In the genomic region with DNA sequence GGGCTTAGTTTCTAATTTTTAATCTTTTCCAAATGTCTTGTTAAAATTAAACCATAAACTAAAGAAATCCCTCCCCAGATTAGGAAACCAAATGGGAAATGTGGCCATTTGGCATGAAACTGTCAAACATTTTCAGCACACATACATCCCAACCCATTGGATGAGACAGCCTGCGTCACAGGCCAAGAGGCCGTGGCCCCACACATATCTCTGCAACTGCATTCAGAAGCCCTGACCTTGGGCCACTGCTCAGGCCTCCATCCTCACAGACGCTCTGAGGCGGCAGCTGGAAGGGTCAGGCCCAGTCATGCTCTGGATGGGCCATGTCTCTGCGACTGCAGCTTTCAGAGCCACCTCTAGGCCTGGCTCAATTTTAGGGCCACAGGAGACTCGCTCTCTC, we compare ENCODE assay signal across 17 cellular contexts.
A peak's percentile ranks its signal among the peaks of the same experiment; 100 is the strongest.
DNase-seq lines count a peak whose midpoint lies in the region; ATAC-seq, FAIRE-seq and TF ChIP-seq lines count a peak whose summit lies in the region.
"Had no signal": no experiment of that assay in that cellular context is flagged by ENCODE, and none has a peak within 500 bp of the region (broad histone marks: within the 10 kb centered on the region; RNA-seq: fewer than 3 reads in every experiment).

No MANE protein-coding gene starts in this region.

- H3K36me3 ChIP-seq in BJ (ENCODE audit: control insufficient read depth, insufficient read depth, low read length), result no peaks in the 10 kb centered on the region
- no peaks in the 10 kb centered on the region for H3K36me3 ChIP-seq in esophagus squamous epithelium
- H3K36me3 ChIP-seq in left lung, result no peaks in the 10 kb centered on the region
- H3K36me3 ChIP-seq in skeletal muscle tissue (ENCODE audit: control insufficient read depth in 3 of 3, insufficient read depth in 3 of 3, low read length in 3 of 3), result no peaks in the 10 kb centered on the region
- H3K36me3 ChIP-seq: brain microvascular endothelial cell had no signal

- 20 to 56% methylated on average over 1 to 6 of the region's 6 CpGs for WGBS in esophagus squamous epithelium, 2 donors

- ATAC-seq in left lung (peak; percentile 63), GM18867 (IDR thresholded peaks at IDR 0.05; ENCODE audit: unreplicated experiment) (no peak)
- no peak for ATAC-seq in activated CD8-positive, alpha-beta T cell treated with anti-CD3 and anti-CD28 coated beads, Interleukin-2, amount 10 ng/mL, durations not matched to agents 7 days and 5 days
- ATAC-seq: activated CD8-positive, alpha-beta T cell treated with anti-CD3 and anti-CD28 coated beads for 36 hours had no signal

- H3K4me1 ChIP-seq in esophagus squamous epithelium (peaks cover 0 to 32% (median 19%) of the 10 kb centered on the region in 3 donors), left lung (peaks cover 4 to 64% of the 10 kb centered on the region in 2 donors), skeletal muscle tissue (ENCODE audit: control insufficient read depth in 3 of 3, insufficient read depth in 3 of 3, low read length in 3 of 3) (peaks cover 7 to 14% (median 14%) of the 10 kb centered on the region in 3 donors)

- H3K9ac ChIP-seq in skeletal muscle tissue (ENCODE audit: low read depth in 1 of 3, low read length in 3 of 3), result no peak overlapping the region

- H3K9me3 ChIP-seq in esophagus squamous epithelium (no peaks in the 10 kb centered on the region), left lung (no peaks in the 10 kb centered on the region), skeletal muscle tissue (ENCODE audit: control insufficient read depth in 3 of 3, low read length in 3 of 3) (no peaks in the 10 kb centered on the region)

- no peaks in the 10 kb centered on the region for H3K27me3 ChIP-seq in BJ (ENCODE audit: control insufficient read depth, insufficient read depth, low read length)
- H3K27me3 ChIP-seq in esophagus squamous epithelium, result no peaks in the 10 kb centered on the region
- H3K27me3 ChIP-seq in left lung, result no peaks in the 10 kb centered on the region
- no peaks in the 10 kb centered on the region for H3K27me3 ChIP-seq in skeletal muscle tissue (ENCODE audit: control insufficient read depth in 3 of 3, insufficient read depth in 3 of 3, low read length in 3 of 3)
- H3K27me3 ChIP-seq: brain microvascular endothelial cell had no signal

- no peaks in the 10 kb centered on the region for H3K9me3 Mint-ChIP-seq in activated CD8-positive, alpha-beta T cell treated with anti-CD3 and anti-CD28 coated beads, Interleukin-2, amount 10 ng/mL, durations not matched to agents 7 days and 5 days (ENCODE audit: insufficient read depth)
- H3K9me3 Mint-ChIP-seq: activated CD8-positive, alpha-beta T cell treated with anti-CD3 and anti-CD28 coated beads for 36 hours had no signal

- CTCF ChIA-PET in BJ (lab: Yijun Ruan, JAX), result interaction anchor here (0.6 to 2.5 kb wide), 5 partner anchors 18 to 989 kb away, joined by 3 to 14 read pairs (median 5); a partner anchor contains a TSS
- CTCF ChIA-PET in activated CD8-positive, alpha-beta T cell treated with anti-CD3 and anti-CD28 coated beads, Interleukin-2, amount 10 ng/mL, durations not matched to agents 7 days and 5 days (lab: Charles Lee), result no interaction called here

- H3K27ac ChIP-seq in esophagus squamous epithelium (peak overlapping the region; percentile 22 to 86 (median 76)), left lung (peak overlapping the region in 1 of 2 donors; percentile 72), skeletal muscle tissue (ENCODE audit: low read depth, low read length) (peak overlapping the region; percentile 63)
- H3K27ac ChIP-seq: brain microvascular endothelial cell had no signal

- H3K4me3 ChIP-seq in BJ (ENCODE audit: low read depth, low read length) (no peak overlapping the region), esophagus squamous epithelium (no peak overlapping the region), left lung (no peak overlapping the region), skeletal muscle tissue (ENCODE audit: low read length in 3 of 3) (no peak overlapping the region)

- H3K27me3 Mint-ChIP-seq in activated CD8-positive, alpha-beta T cell treated with anti-CD3 and anti-CD28 coated beads, Interleukin-2, amount 10 ng/mL, durations not matched to agents 7 days and 5 days (ENCODE audit: low read depth), result peaks cover 5% of the 10 kb centered on the region

- TF ChIP-seq POLR2A in esophagus squamous epithelium (IDR thresholded peaks at IDR 0.05), result no peak

- DNase-seq in BJ (ENCODE audit: low read depth) (peak; percentile 94), esophagus squamous epithelium (lab: John Stamatoyannopoulos, UW) (no peak), left lung (peak; percentile 41 to 72), frontal cortex (ENCODE audit: low spot score in 2 of 2) (no peak)
- no peak for DNase-seq in activated CD8-positive, alpha-beta T cell treated with anti-CD3 and anti-CD28 coated beads, Interleukin-2, amount 10 ng/mL, durations not matched to agents 7 days and 5 days
- no peak for DNase-seq in effector CD8-positive, alpha-beta T cell (lab: John Stamatoyannopoulos, UW)
- DNase-seq: activated CD8-positive, alpha-beta T cell treated with anti-CD3 and anti-CD28 coated beads for 36 hours; activated effector memory CD4-positive, alpha-beta T cell treated with Interleukin-2 at 50 U/mL for 16 hours; brain microvascular endothelial cell; DMS53; NCI-H2029; NCI-H774; SHP77; small intestine; trophoblast cell had no signal

- intact Hi-C loops in esophagus squamous epithelium (cut with DNase I), result no loop called here
- intact Hi-C loops in left lung (cut with DNase I), result no loop called here

- H3K27ac Mint-ChIP-seq in activated CD8-positive, alpha-beta T cell treated with anti-CD3 and anti-CD28 coated beads, Interleukin-2, amount 10 ng/mL, durations not matched to agents 7 days and 5 days, result no peak overlapping the region
- H3K27ac Mint-ChIP-seq: activated CD8-positive, alpha-beta T cell treated with anti-CD3 and anti-CD28 coated beads for 36 hours had no signal

- no peak overlapping the region for H3K4me3 Mint-ChIP-seq in activated CD8-positive, alpha-beta T cell treated with anti-CD3 and anti-CD28 coated beads, Interleukin-2, amount 10 ng/mL, durations not matched to agents 7 days and 5 days
- H3K4me3 Mint-ChIP-seq: activated CD8-positive, alpha-beta T cell treated with anti-CD3 and anti-CD28 coated beads for 36 hours had no signal

- TF ChIP-seq CTCF in BJ (IDR thresholded peaks at IDR 0.05; ENCODE audit: insufficient read depth, low read depth, low read length), result peak; percentile 33
- TF ChIP-seq CTCF in esophagus squamous epithelium (IDR thresholded peaks at IDR 0.05), result no peak
- peak in 1 of 2 donors; percentile 9 for TF ChIP-seq CTCF in left lung (IDR thresholded peaks at IDR 0.05)

- POLR2A ChIA-PET in BJ (lab: Charles Lee), result interaction anchor here (0.6 to 2.8 kb wide), 19 partner anchors 8 to 338 kb away, joined by 3 to 22 read pairs (median 4); a partner anchor contains a TSS
- POLR2A ChIA-PET in activated CD8-positive, alpha-beta T cell treated with anti-CD3 and anti-CD28 coated beads, Interleukin-2, amount 10 ng/mL, durations not matched to agents 7 days and 5 days (lab: Charles Lee), result no interaction called here

- no peaks in the 10 kb centered on the region for H3K36me3 Mint-ChIP-seq in activated CD8-positive, alpha-beta T cell treated with anti-CD3 and anti-CD28 coated beads, Interleukin-2, amount 10 ng/mL, durations not matched to agents 7 days and 5 days (ENCODE audit: low read depth)

- FAIRE-seq in frontal cortex (lab: Jason Lieb, UNC), result no peak
- FAIRE-seq: small intestine had no signal

- H3K4me1 Mint-ChIP-seq in activated CD8-positive, alpha-beta T cell treated with anti-CD3 and anti-CD28 coated beads, Interleukin-2, amount 10 ng/mL, durations not matched to agents 7 days and 5 days (ENCODE audit: low read depth), result no peaks in the 10 kb centered on the region

Comparison
In these comparisons a context has a peak if more than half of its experiments do, and no peak if none do; other contexts are left out.
1. DNase-seq: peak in BJ (single experiment) and left lung (2 of 2); none in esophagus squamous epithelium (single experiment), frontal cortex (0 of 2), activated CD8-positive, alpha-beta T cell treated with anti-CD3 and anti-CD28 coated beads, Interleukin-2, amount 10 ng/mL, durations not matched to agents 7 days and 5 days (single experiment) and effector CD8-positive, alpha-beta T cell (single experiment).